16 cellular contexts compared by ENCODE assay signal in genomic region chr2:24821433-24821891, GRCh38. TPM values are rescaled to one million over a fixed set of nuclear protein-coding genes. Genes with fewer than 3 reads are reported as not detected.
A peak's percentile ranks its signal among the peaks of the same experiment; 100 is the strongest.
DNase-seq lines count a peak whose midpoint lies in the region; ATAC-seq, FAIRE-seq and TF ChIP-seq lines count a peak whose summit lies in the region.
"Had no signal": no experiment of that assay in that cellular context is flagged by ENCODE, and none has a peak within 500 bp of the region (broad histone marks: within the 10 kb centered on the region; RNA-seq: fewer than 3 reads in every experiment).

No MANE protein-coding gene starts in this region.

- no peak overlapping the region for H3K4me2 ChIP-seq in neuronal stem cell (ENCODE audit: insufficient read depth, low read length, poor library complexity, severe bottlenecking)

- peak overlapping the region; percentile 57 for H3K23ac ChIP-seq in neuronal stem cell (ENCODE audit: low read depth, low read length, poor library complexity)

- no peak overlapping the region for H3K4me3 Mint-ChIP-seq in endodermal cell
- H3K4me3 Mint-ChIP-seq: activated T-cell treated with anti-CD3 and anti-CD28 coated beads, Interleukin-2, amount 50 U/mL, for 72 hours; dendritic cell treated with granulocyte-macrophage colony-stimulating factor and Interleukin-4, amounts not matched to agents 40 ng/mL and 50 ng/mL, for 4 days had no signal

- H3K27me3 ChIP-seq in HUES64 (ENCODE audit: insufficient read depth, low read length): no peaks in the 10 kb centered on the region
- no peaks in the 10 kb centered on the region for H3K27me3 ChIP-seq in endodermal cell (ENCODE audit: control insufficient read depth, insufficient read depth, low read length, poor library complexity, severe bottlenecking)
- H3K27me3 ChIP-seq in neuronal stem cell (ENCODE audit: control insufficient read depth in 3 of 3, insufficient read depth in 3 of 3, low read depth in 1 of 3, low read length in 3 of 3): no peaks in the 10 kb centered on the region
- H3K27me3 ChIP-seq in pancreas: no peaks in the 10 kb centered on the region

- H3K4me3 ChIP-seq in HUES64 (ENCODE audit: low read length): peak overlapping the region; percentile 5; the same call in 1 of the 2 replicates
- H3K4me3 ChIP-seq in endodermal cell (ENCODE audit: low read length): no peak overlapping the region
- H3K4me3 ChIP-seq in neuronal stem cell (ENCODE audit: low read length in 2 of 2): peak overlapping the region in 1 of 2 donors; percentile 16
- no peak overlapping the region for H3K4me3 ChIP-seq in pancreas
- H3K4me3 ChIP-seq: lower lobe of right lung had no signal

- H2AFZ ChIP-seq in neuronal stem cell (ENCODE audit: low read length): no peak overlapping the region

- H3K4me1 ChIP-seq in HUES64 (ENCODE audit: insufficient read depth, low read length) (peaks cover 18% of the 10 kb centered on the region), endodermal cell (ENCODE audit: control insufficient read depth, insufficient read depth, low read length) (peaks cover 6% of the 10 kb centered on the region), neuronal stem cell (ENCODE audit: control insufficient read depth in 2 of 2, insufficient read depth in 1 of 2, low read depth in 1 of 2, low read length in 2 of 2) (peaks cover 14 to 19% of the 10 kb centered on the region in 2 donors), pancreas (peaks cover 0 to 6% (median 0%) of the 10 kb centered on the region in 3 donors)
- H3K4me1 ChIP-seq: lower lobe of right lung had no signal

- H2AK5ac ChIP-seq in neuronal stem cell (ENCODE audit: low read depth, low read length): peak overlapping the region; percentile 70

- H3K27ac ChIP-seq in HUES64 (ENCODE audit: low read depth, low read length) (peak overlapping the region; percentile 80), endodermal cell (ENCODE audit: low read depth, low read length) (peak overlapping the region; percentile 73), neuronal stem cell (replicated peaks; ENCODE audit: low read length) (peak overlapping the region; percentile 64), pancreas (no peak overlapping the region)
- H3K27ac ChIP-seq: lower lobe of right lung had no signal

- H2BK5ac ChIP-seq in neuronal stem cell (ENCODE audit: low read length): peak overlapping the region; percentile 80

- H3K9me3 ChIP-seq in HUES64 (ENCODE audit: insufficient read depth, low read depth, low read length) (no peaks in the 10 kb centered on the region), endodermal cell (ENCODE audit: control insufficient read depth, low read length) (no peaks in the 10 kb centered on the region), neuronal stem cell (replicated peaks in 1 of 2; ENCODE audit: control insufficient read depth in 2 of 2, insufficient read depth in 1 of 2, low read depth in 1 of 2, low read length in 2 of 2) (peaks cover 2 to 3% of the 10 kb centered on the region in 2 donors), pancreas (no peaks in the 10 kb centered on the region)
- H3K9me3 ChIP-seq: lower lobe of right lung had no signal

- FAIRE-seq in D721Med (lab: Jason Lieb, UNC): no peak
- no peak for FAIRE-seq in pancreas (lab: Jason Lieb, UNC)

- TF ChIP-seq CTCF in D721Med (IDR thresholded peaks at IDR 0.05; ENCODE audit: insufficient read depth, missing control alignments): no peak
- TF ChIP-seq CTCF in endodermal cell (conservative IDR thresholded peaks at IDR 0.05): peak; percentile 38
- TF ChIP-seq CTCF in pancreas (IDR thresholded peaks at IDR 0.05): no peak

- H2BK12ac ChIP-seq in neuronal stem cell (ENCODE audit: low read length): peak overlapping the region; percentile 59

- H3K4me1 Mint-ChIP-seq in endodermal cell: peaks cover 24% of the 10 kb centered on the region

- peak overlapping the region; percentile 30 for H3K4ac ChIP-seq in neuronal stem cell (ENCODE audit: low read length)

- ATAC-seq in pancreas: no peak
- ATAC-seq: activated T-cell treated with anti-CD3 and anti-CD28 coated beads, Interleukin-2, amount 50 U/mL, for 72 hours; lower lobe of right lung had no signal

- H3K79me1 ChIP-seq in neuronal stem cell (ENCODE audit: low read depth, low read length): peaks cover 9% of the 10 kb centered on the region

- peaks cover 72% of the 10 kb centered on the region for H3K36me3 Mint-ChIP-seq in endodermal cell (ENCODE audit: low read depth)

- 76% methylated on average over 15 of the region's 15 CpGs for WGBS in HUES64
- 84 to 89% methylated on average over 13 to 15 of the region's 15 CpGs for WGBS in endodermal cell (ENCODE audit: insufficient coverage in 1 of 2, insufficient read length in 1 of 2), 2 experiments
- no CpG with 5 or more reads among the region's 15 CpGs for WGBS in neuronal stem cell (ENCODE audit: extremely low coverage in 2 of 2, insufficient read length in 2 of 2, insufficient replicate concordance in 1 of 2), 2 donors
- WGBS in pancreas, 2 donors: 88 to 97% methylated on average over 15 of the region's 15 CpGs

- intact Hi-C loops in pancreas (cut with DNase I): loop anchor here in 1 of 3 donors (5.0 kb wide), 1 partner anchor 414 kb away; no protein-coding TSS in a partner anchor

- H2BK120ac ChIP-seq in neuronal stem cell (ENCODE audit: low read depth, low read length): no peak overlapping the region

- peaks cover 75% of the 10 kb centered on the region for H3K36me3 ChIP-seq in HUES64 (ENCODE audit: insufficient read depth, low read length)
- peaks cover 72% of the 10 kb centered on the region for H3K36me3 ChIP-seq in endodermal cell (ENCODE audit: control insufficient read depth, insufficient read depth, low read length)
- peaks cover 39 to 95% of the 10 kb centered on the region in 2 donors for H3K36me3 ChIP-seq in neuronal stem cell (replicated peaks in 1 of 2; ENCODE audit: control insufficient read depth in 2 of 2, insufficient read depth in 2 of 2, low read length in 2 of 2)
- H3K36me3 ChIP-seq in pancreas: no peaks in the 10 kb centered on the region

- no peaks in the 10 kb centered on the region for H3K9me3 Mint-ChIP-seq in endodermal cell
- H3K9me3 Mint-ChIP-seq: activated T-cell treated with anti-CD3 and anti-CD28 coated beads, Interleukin-2, amount 50 U/mL, for 72 hours; dendritic cell treated with granulocyte-macrophage colony-stimulating factor and Interleukin-4, amounts not matched to agents 40 ng/mL and 50 ng/mL, for 4 days had no signal

- peak overlapping the region; percentile 88 for H3K18ac ChIP-seq in neuronal stem cell (ENCODE audit: low read length)

- H3K9ac ChIP-seq in HUES64 (ENCODE audit: low read depth, low read length): no peak overlapping the region
- H3K9ac ChIP-seq in endodermal cell (ENCODE audit: extremely low read depth, low read length, poor library complexity, severe bottlenecking): no peak overlapping the region
- H3K9ac ChIP-seq in neuronal stem cell (ENCODE audit: low read depth, low read length, poor library complexity): no peak overlapping the region

- DNase-seq in D721Med (ENCODE audit: insufficient read length, low spot score) (peak; percentile 3), endodermal cell (peak; percentile 80), neuronal stem cell (ENCODE audit: low spot score) (no peak), NCI-H2029 treated with DMSO at 0.1 percent for 48 hours (lab: John Stamatoyannopoulos, UW) (no peak), cerebellar nuclear complex (lab: John Stamatoyannopoulos, UW) (no peak), NCI-H146 (lab: John Stamatoyannopoulos, UW) (no peak), pancreas (no peak)
- DNase-seq: activated CD4-positive, alpha-beta T cell treated with anti-CD3 and anti-CD28 coated beads for 1 hour; activated T-cell treated with anti-CD3 and anti-CD28 coated beads, Interleukin-2, amount 50 U/mL, for 72 hours; lower lobe of right lung; NCI-H1930; NCI-H748 treated with DMSO at 0.1 percent for 48 hours; RPMI8226; stimulated activated naive CD4-positive, alpha-beta T cell treated with Interleukin-2 at 50 U/mL for 16 hours had no signal

- H4K8ac ChIP-seq in neuronal stem cell (ENCODE audit: low read depth, low read length): peak overlapping the region; percentile 53

- H4K91ac ChIP-seq in neuronal stem cell (ENCODE audit: low read depth, low read length, poor library complexity): no peak overlapping the region

- no peaks in the 10 kb centered on the region for H3K27me3 Mint-ChIP-seq in endodermal cell (ENCODE audit: insufficient read depth)
- H3K27me3 Mint-ChIP-seq: dendritic cell treated with granulocyte-macrophage colony-stimulating factor and Interleukin-4, amounts not matched to agents 40 ng/mL and 50 ng/mL, for 4 days had no signal

- H3K27ac Mint-ChIP-seq in endodermal cell: peak overlapping the region; percentile 84
- H3K27ac Mint-ChIP-seq: dendritic cell treated with granulocyte-macrophage colony-stimulating factor and Interleukin-4, amounts not matched to agents 40 ng/mL and 50 ng/mL, for 4 days had no signal

- H2BK15ac ChIP-seq in neuronal stem cell (ENCODE audit: low read length): no peak overlapping the region

- no peak overlapping the region for H3K14ac ChIP-seq in neuronal stem cell (ENCODE audit: low read length)

RNA-seq across cellular contexts. Expression of gene CENPO, which starts 28.2 kb away (rescaled TPM):
- 41.3 TPM for polyA plus RNA-seq in HUES64 (2013, experiment 1 of 2)
- 36.1 TPM for polyA plus RNA-seq in HUES64 (2013, experiment 2 of 2)
- total RNA-seq in endodermal cell (10 to 100 TPM; 27.3 to 40.3 TPM), pancreas (1 to 10 TPM in 5 of 6 donors, under 1 TPM in 1; 0.69 to 2.8 (median 2.2) TPM)
- polyA plus RNA-seq in endodermal cell (2013, experiment 1 of 2): 42.5 TPM
- polyA plus RNA-seq in endodermal cell (2013, experiment 2 of 2): 38.4 TPM
- polyA plus RNA-seq in neuronal stem cell (2013, experiment 1 of 2): 28.0 TPM
- 29.6 TPM for polyA plus RNA-seq in neuronal stem cell (2013, experiment 2 of 2)
- polyA plus RNA-seq in pancreas: 1 to 10 TPM; 1.4 to 1.7 TPM

RNA-seq across cellular contexts. Expression of gene PTRHD1, which starts 28.3 kb away (rescaled TPM):
- polyA plus RNA-seq in HUES64 (2013, experiment 1 of 2): 48.3 TPM
- 44.3 TPM for polyA plus RNA-seq in HUES64 (2013, experiment 2 of 2)
- 10 to 100 TPM; 37.2 to 38.2 TPM for total RNA-seq in endodermal cell
- 40.6 TPM for polyA plus RNA-seq in endodermal cell (2013, experiment 1 of 2)
- 35.9 TPM for polyA plus RNA-seq in endodermal cell (2013, experiment 2 of 2)
- 95.1 TPM for polyA plus RNA-seq in neuronal stem cell (2013, experiment 1 of 2)
- 94.6 TPM for polyA plus RNA-seq in neuronal stem cell (2013, experiment 2 of 2)
- 10 to 100 TPM in 5 of 6 donors, 1 to 10 TPM in 1; 8.2 to 15.5 (median 11.9) TPM for total RNA-seq in pancreas
- 10 to 100 TPM in 1 of 2 donors, 1 to 10 TPM in 1; 9.8 to 16.0 TPM for polyA plus RNA-seq in pancreas

Comparison
In these comparisons a context has a peak if more than half of its experiments do, and no peak if none do; other contexts are left out.
1. DNase-seq: peak in D721Med (single experiment) and endodermal cell (single experiment); none in neuronal stem cell (single experiment), NCI-H2029 treated with DMSO at 0.1 percent for 48 hours (single experiment), cerebellar nuclear complex (0 of 2), NCI-H146 (single experiment) and pancreas (0 of 6).
2. H3K27ac ChIP-seq: peak in HUES64 (single experiment), endodermal cell (single experiment) and neuronal stem cell (single experiment); none in pancreas (0 of 4).
3. RNA of gene CENPO, which starts 28.2 kb away (total RNA-seq): 27.3 to 40.3 TPM in endodermal cell; 0.69 to 2.8 TPM in pancreas; every median in the first group is over 4 times any median in the second.